Comparison of ENCODE assay signal across 1 cellular context in genomic region chr13:88925954-88926353, GRCh38.
TF ChIP-seq lines count a peak whose summit lies in the region.

No MANE protein-coding gene starts in this region.

TF ChIP-seq in WTC11, 78 proteins besides CTCF, POLR2A, EP300 and RAD21 (continued from another document):
- TF ChIP-seq, protein P1, sequence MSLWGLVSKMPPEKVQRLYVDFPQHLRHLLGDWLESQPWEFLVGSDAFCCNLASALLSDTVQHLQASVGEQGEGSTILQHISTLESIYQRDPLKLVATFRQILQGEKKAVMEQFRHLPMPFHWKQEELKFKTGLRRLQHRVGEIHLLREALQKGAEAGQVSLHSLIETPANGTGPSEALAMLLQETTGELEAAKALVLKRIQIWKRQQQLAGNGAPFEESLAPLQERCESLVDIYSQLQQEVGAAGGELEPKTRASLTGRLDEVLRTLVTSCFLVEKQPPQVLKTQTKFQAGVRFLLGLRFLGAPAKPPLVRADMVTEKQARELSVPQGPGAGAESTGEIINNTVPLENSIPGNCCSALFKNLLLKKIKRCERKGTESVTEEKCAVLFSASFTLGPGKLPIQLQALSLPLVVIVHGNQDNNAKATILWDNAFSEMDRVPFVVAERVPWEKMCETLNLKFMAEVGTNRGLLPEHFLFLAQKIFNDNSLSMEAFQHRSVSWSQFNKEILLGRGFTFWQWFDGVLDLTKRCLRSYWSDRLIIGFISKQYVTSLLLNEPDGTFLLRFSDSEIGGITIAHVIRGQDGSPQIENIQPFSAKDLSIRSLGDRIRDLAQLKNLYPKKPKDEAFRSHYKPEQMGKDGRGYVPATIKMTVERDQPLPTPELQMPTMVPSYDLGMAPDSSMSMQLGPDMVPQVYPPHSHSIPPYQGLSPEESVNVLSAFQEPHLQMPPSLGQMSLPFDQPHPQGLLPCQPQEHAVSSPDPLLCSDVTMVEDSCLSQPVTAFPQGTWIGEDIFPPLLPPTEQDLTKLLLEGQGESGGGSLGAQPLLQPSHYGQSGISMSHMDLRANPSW (CRISPR knock-in tag; conservative IDR thresholded peaks at IDR 0.05; ENCODE audit: low read depth): no peak
- TF ChIP-seq TEAD1 (CRISPR knock-in tag; IDR thresholded peaks at IDR 0.05): no peak
- TF ChIP-seq SP1 (CRISPR knock-in tag; conservative IDR thresholded peaks at IDR 0.05): no peak
- no peak for TF ChIP-seq FOXP4 (CRISPR knock-in tag; IDR thresholded peaks at IDR 0.05)
- no peak for TF ChIP-seq TP53 (CRISPR knock-in tag; IDR thresholded peaks at IDR 0.05)
